1 cellular context compared by ENCODE assay signal in genomic region chr17:7685533-7686220, GRCh38.
TF ChIP-seq lines count a peak whose summit lies in the region.

No MANE protein-coding gene starts in this region.

TF ChIP-seq in GM12878, 131 proteins besides CTCF, POLR2A, EP300 and RAD21 (continued from another document):
- TF ChIP-seq ZNF687 (IDR thresholded peaks at IDR 0.05) (peak; percentile 63; the same call in 1 of the 2 replicates), E2F4 (IDR thresholded peaks at IDR 0.05; ENCODE audit: low read depth, low read length) (peak; percentile 63; the same call in 1 of the 2 replicates), STAT1 (conservative IDR thresholded peaks at IDR 0.05) (no peak), ZBTB40 (IDR thresholded peaks at IDR 0.05; ENCODE audit: borderline replicate concordance) (peak; percentile 82), ZZZ3 (IDR thresholded peaks at IDR 0.05; ENCODE audit: control insufficient read depth, insufficient read length, low read depth) (no peak), RB1 (IDR thresholded peaks at IDR 0.05; ENCODE audit: borderline replicate concordance) (no peak), MAX (IDR thresholded peaks at IDR 0.05; ENCODE audit: low read depth, low read length) (no peak), USF2 (IDR thresholded peaks at IDR 0.05; ENCODE audit: borderline replicate concordance, low read depth, low read length) (no peak), MLLT1 (IDR thresholded peaks at IDR 0.05) (peak; percentile 92), E2F8 (IDR thresholded peaks at IDR 0.05; ENCODE audit: low read depth, partially characterized antibody) (no peak), ZNF622 (IDR thresholded peaks at IDR 0.05) (no peak), IKZF2 (IDR thresholded peaks at IDR 0.05) (peak; percentile 65 to 71; a peak in 3 of 4 replicates), HDAC6 (IDR thresholded peaks at IDR 0.05; ENCODE audit: unreplicated experiment) (no peak), SMARCA5 (IDR thresholded peaks at IDR 0.05) (no peak), SIX5 (IDR thresholded peaks at IDR 0.05; ENCODE audit: low read depth, low read length, severe bottlenecking) (no peak), ZBTB11 (CRISPR knock-in tag; IDR thresholded peaks at IDR 0.05) (peak; percentile 65), MTA3 (IDR thresholded peaks at IDR 0.05; ENCODE audit: borderline replicate concordance, low read length) (0 out of 2 replicates have a peak, but pooled peaks have one; percentile 10), CREM (IDR thresholded peaks at IDR 0.05; ENCODE audit: low read depth) (peak; percentile 63)
TF ChIP-seq in GM12878: peak in this region for 34.
